In the genomic region with DNA sequence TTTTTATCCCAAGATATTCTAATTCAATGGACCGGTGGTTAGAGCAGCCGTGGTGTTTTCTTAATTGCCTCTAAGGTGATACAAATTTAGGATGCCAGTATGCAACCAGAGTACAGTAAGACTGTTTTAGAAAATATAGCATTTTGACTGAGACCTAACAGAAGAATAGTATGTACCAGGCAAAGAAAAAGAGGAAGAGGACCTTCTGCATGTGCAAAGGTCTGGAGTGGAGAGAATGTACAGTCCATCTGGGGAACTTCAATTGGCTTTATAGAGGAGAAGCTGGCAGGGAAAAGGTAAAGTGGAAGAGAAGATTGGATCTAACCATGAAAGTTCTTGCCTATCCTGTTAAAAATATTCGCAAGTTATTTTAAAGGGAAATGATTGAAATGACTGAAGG, we compare ENCODE assay signal across 30 cellular contexts.
"Had no signal": no experiment of that assay in that cellular context is flagged by ENCODE, and none has a peak within 500 bp of the region (broad histone marks: within the 10 kb centered on the region; RNA-seq: fewer than 3 reads in every experiment).

No MANE protein-coding gene starts in this region.

- H3K27me3 ChIP-seq: brain microvascular endothelial cell, dorsolateral prefrontal cortex, esophagus muscularis mucosa, foreskin keratinocyte, gastrocnemius medialis, heart left ventricle had no signal

- H3K9me3 ChIP-seq: esophagus muscularis mucosa, gastrocnemius medialis had no signal

- H3K4me3 Mint-ChIP-seq: activated CD4-positive, alpha-beta memory T cell treated with anti-CD3 and anti-CD28 coated beads, Interleukin-2, amount 10 ng/mL, durations not matched to agents 7 days and 5 days; activated CD4-positive, alpha-beta T cell treated with anti-CD3 and anti-CD28 coated beads, Interleukin-2, amount 10 ng/mL, durations not matched to agents 7 days and 5 days; activated naive CD8-positive, alpha-beta T cell; activated T-cell treated with anti-CD3 and anti-CD28 coated beads, Interleukin-2, amount 50 U/mL, for 24 hours; activated T-cell treated with anti-CD3 and anti-CD28 coated beads, Interleukin-2, amount 50 U/mL, for 72 hours; central memory CD8-positive, alpha-beta T cell; dendritic cell treated with granulocyte-macrophage colony-stimulating factor and Interleukin-4, amounts not matched to agents 40 ng/mL and 50 ng/mL, for 4 days; WTC11 had no signal

- H3K27ac ChIP-seq: brain microvascular endothelial cell, coronary artery, dorsolateral prefrontal cortex, esophagus muscularis mucosa, foreskin keratinocyte, gastrocnemius medialis, heart left ventricle, VCaP had no signal

- H3K27me3 Mint-ChIP-seq: activated CD4-positive, alpha-beta memory T cell treated with anti-CD3 and anti-CD28 coated beads, Interleukin-2, amount 10 ng/mL, durations not matched to agents 7 days and 5 days; activated CD4-positive, alpha-beta T cell treated with anti-CD3 and anti-CD28 coated beads, Interleukin-2, amount 10 ng/mL, durations not matched to agents 7 days and 5 days; activated T-cell treated with anti-CD3 and anti-CD28 coated beads, Interleukin-2, amount 50 U/mL, for 24 hours; central memory CD8-positive, alpha-beta T cell; dendritic cell treated with granulocyte-macrophage colony-stimulating factor and Interleukin-4, amounts not matched to agents 40 ng/mL and 50 ng/mL, for 4 days had no signal

- H3K27ac Mint-ChIP-seq: activated CD4-positive, alpha-beta memory T cell treated with anti-CD3 and anti-CD28 coated beads, Interleukin-2, amount 10 ng/mL, durations not matched to agents 7 days and 5 days; activated CD4-positive, alpha-beta T cell treated with anti-CD3 and anti-CD28 coated beads, Interleukin-2, amount 10 ng/mL, durations not matched to agents 7 days and 5 days; activated naive CD8-positive, alpha-beta T cell; activated T-cell treated with anti-CD3 and anti-CD28 coated beads, Interleukin-2, amount 50 U/mL, for 24 hours; activated T-cell treated with anti-CD3 and anti-CD28 coated beads, Interleukin-2, amount 50 U/mL, for 72 hours; dendritic cell treated with granulocyte-macrophage colony-stimulating factor and Interleukin-4, amounts not matched to agents 40 ng/mL and 50 ng/mL, for 4 days; WTC11 had no signal

- H3K9me3 Mint-ChIP-seq: central memory CD8-positive, alpha-beta T cell; dendritic cell treated with granulocyte-macrophage colony-stimulating factor and Interleukin-4, amounts not matched to agents 40 ng/mL and 50 ng/mL, for 4 days had no signal

- DNase-seq: activated CD4-positive, alpha-beta memory T cell treated with anti-CD3 and anti-CD28 coated beads, Interleukin-2, amount 10 ng/mL, durations not matched to agents 7 days and 5 days; activated CD4-positive, alpha-beta T cell treated with anti-CD3 and anti-CD28 coated beads for 1 hour; activated CD4-positive, alpha-beta T cell treated with anti-CD3 and anti-CD28 coated beads for 4 hours; activated CD4-positive, alpha-beta T cell treated with anti-CD3 and anti-CD28 coated beads, Interleukin-2, amount 10 ng/mL, durations not matched to agents 7 days and 5 days; activated CD4-positive, alpha-beta T cell treated with anti-CD3 and anti-CD28 coated beads, Interleukin-2, amount 50 U/mL, for 4 hours; activated CD8-positive, alpha-beta memory T cell treated with anti-CD3 and anti-CD28 coated beads, Interleukin-2, amount 50 U/mL, for 48 hours; activated gamma-delta T cell treated with Interleukin-2 at 50 U/mL for 16 hours; activated naive CD4-positive, alpha-beta T cell treated with anti-CD3 and anti-CD28 coated beads, Interleukin-2, amount 50 U/mL, for 16 hours; activated naive CD4-positive, alpha-beta T cell treated with Interleukin-2 at 50 U/mL for 16 hours; activated T-cell treated with anti-CD3 and anti-CD28 coated beads for 4 hours; activated T-cell treated with anti-CD3 and anti-CD28 coated beads, Interleukin-2, amount 50 U/mL, for 24 hours; activated T-cell treated with anti-CD3 and anti-CD28 coated beads, Interleukin-2, amount 50 U/mL, for 72 hours; amniotic stem cell; anterior cingulate cortex; brain microvascular endothelial cell; dorsolateral prefrontal cortex; effector memory CD4-positive, alpha-beta T cell; erythroblast; gastrocnemius medialis; glutamatergic neuron; heart left ventricle; T-helper 2 cell had no signal

- H3K36me3 Mint-ChIP-seq: activated naive CD8-positive, alpha-beta T cell; WTC11 had no signal

- ATAC-seq: activated T-cell treated with anti-CD3 and anti-CD28 coated beads, Interleukin-2, amount 50 U/mL, for 72 hours; foreskin keratinocyte; gastrocnemius medialis; heart left ventricle had no signal

- H3K4me1 Mint-ChIP-seq: activated CD4-positive, alpha-beta memory T cell treated with anti-CD3 and anti-CD28 coated beads, Interleukin-2, amount 10 ng/mL, durations not matched to agents 7 days and 5 days; activated CD4-positive, alpha-beta T cell treated with anti-CD3 and anti-CD28 coated beads, Interleukin-2, amount 10 ng/mL, durations not matched to agents 7 days and 5 days; central memory CD8-positive, alpha-beta T cell had no signal

- H3K4me3 ChIP-seq: coronary artery, dorsolateral prefrontal cortex, esophagus muscularis mucosa, gastrocnemius medialis, heart left ventricle had no signal

- H3K4me1 ChIP-seq: gastrocnemius medialis, heart left ventricle had no signal

- H3K36me3 ChIP-seq: brain microvascular endothelial cell, esophagus muscularis mucosa, gastrocnemius medialis, heart left ventricle had no signal
